In genomic region chr2:113869253-113869652, GRCh38 we compare ENCODE assay signal across 18 cellular contexts. TPM values are rescaled to one million over a fixed set of nuclear protein-coding genes. Genes with fewer than 3 reads are reported as not detected.
A peak's percentile ranks its signal among the peaks of the same experiment; 100 is the strongest.
DNase-seq lines count a peak whose midpoint lies in the region; ATAC-seq and TF ChIP-seq lines count a peak whose summit lies in the region.
"Had no signal": no experiment of that assay in that cellular context is flagged by ENCODE, and none has a peak within 500 bp of the region (broad histone marks: within the 10 kb centered on the region; RNA-seq: fewer than 3 reads in every experiment).

No MANE protein-coding gene starts in this region.

- CTCF ChIA-PET in activated naive CD4-positive, alpha-beta T cell treated with anti-CD3 and anti-CD28 coated beads for 36 hours (lab: Charles Lee): no interaction called here

- no peak for ATAC-seq in stimulated activated effector memory CD8-positive, alpha-beta T cell treated with anti-CD3 and anti-CD28 coated beads, Interleukin-12 subunit alpha, Interleukin-12 subunit beta, amount 100 ng/mL, for 72 hours
- ATAC-seq in psoas muscle (no peak), GM23338 (no peak)
- ATAC-seq: A549, GM12878 had no signal

- H2AFZ ChIP-seq in OCI-LY1 (ENCODE audit: low read length): no peak overlapping the region
- H2AFZ ChIP-seq in GM23338: no peak overlapping the region

- peak overlapping the region; percentile 22 for H3K27ac Mint-ChIP-seq in activated naive CD4-positive, alpha-beta T cell treated with anti-CD3 and anti-CD28 coated beads for 36 hours
- peak overlapping the region; percentile 48 for H3K27ac Mint-ChIP-seq in stimulated activated effector memory CD8-positive, alpha-beta T cell treated with anti-CD3 and anti-CD28 coated beads, Interleukin-12 subunit alpha, Interleukin-12 subunit beta, amount 100 ng/mL, for 72 hours
- H3K27ac Mint-ChIP-seq in GM23338: no peak overlapping the region
- H3K27ac Mint-ChIP-seq: H9 had no signal

- H3K4me3 ChIP-seq in OCI-LY1 (ENCODE audit: low read depth, low read length, poor library complexity, severe bottlenecking) (no peak overlapping the region), psoas muscle (no peak overlapping the region), GM23338 (no peak overlapping the region)
- H3K4me3 ChIP-seq: A549, BLaER1, GM12878 had no signal

- TF ChIP-seq CTCF in OCI-LY1 (IDR thresholded peaks at IDR 0.05; ENCODE audit: low read length): no peak
- TF ChIP-seq CTCF in psoas muscle (IDR thresholded peaks at IDR 0.05): no peak
- no peak for TF ChIP-seq CTCF in GM23338 (conservative IDR thresholded peaks at IDR 0.05; ENCODE audit: low read depth in 2 of 2)

- H3K36me3 ChIP-seq in OCI-LY1 (ENCODE audit: insufficient read depth, low read length) (no peaks in the 10 kb centered on the region), psoas muscle (ENCODE audit: insufficient read depth in 1 of 2, low read depth in 1 of 2) (no peaks in the 10 kb centered on the region), GM23338 (ENCODE audit: insufficient read depth) (no peaks in the 10 kb centered on the region)
- H3K36me3 ChIP-seq: BLaER1 had no signal

- H3K27ac ChIP-seq in OCI-LY1 (ENCODE audit: low read depth, low read length, poor library complexity, severe bottlenecking) (peak overlapping the region; percentile 94), psoas muscle (no peak overlapping the region), GM23338 (ENCODE audit: low read depth) (no peak overlapping the region)
- H3K27ac ChIP-seq: 22Rv1, A549, BLaER1 had no signal

- H3K4me1 ChIP-seq in OCI-LY1 (ENCODE audit: insufficient read depth, low read length, severe bottlenecking): peaks cover 76% of the 10 kb centered on the region
- H3K4me1 ChIP-seq in psoas muscle: no peaks in the 10 kb centered on the region
- H3K4me1 ChIP-seq in GM23338 (ENCODE audit: insufficient read depth): no peaks in the 10 kb centered on the region
- H3K4me1 ChIP-seq: A549 had no signal

- H3K79me2 ChIP-seq in OCI-LY1 (ENCODE audit: insufficient read depth, low read length) (no peaks in the 10 kb centered on the region), GM23338 (replicated peaks; ENCODE audit: insufficient read depth) (no peaks in the 10 kb centered on the region)

- H3K4me3 Mint-ChIP-seq in activated naive CD4-positive, alpha-beta T cell treated with anti-CD3 and anti-CD28 coated beads for 36 hours: no peak overlapping the region
- no peak overlapping the region for H3K4me3 Mint-ChIP-seq in stimulated activated effector memory CD8-positive, alpha-beta T cell treated with anti-CD3 and anti-CD28 coated beads, Interleukin-12 subunit alpha, Interleukin-12 subunit beta, amount 100 ng/mL, for 72 hours
- no peak overlapping the region for H3K4me3 Mint-ChIP-seq in GM23338
- H3K4me3 Mint-ChIP-seq: CD4-positive, alpha-beta memory T cell; H9 had no signal

- no peaks in the 10 kb centered on the region for H3K9me3 Mint-ChIP-seq in activated naive CD4-positive, alpha-beta T cell treated with anti-CD3 and anti-CD28 coated beads for 36 hours
- no peaks in the 10 kb centered on the region for H3K9me3 Mint-ChIP-seq in stimulated activated effector memory CD8-positive, alpha-beta T cell treated with anti-CD3 and anti-CD28 coated beads, Interleukin-12 subunit alpha, Interleukin-12 subunit beta, amount 100 ng/mL, for 72 hours
- no peaks in the 10 kb centered on the region for H3K9me3 Mint-ChIP-seq in GM23338
- H3K9me3 Mint-ChIP-seq: CD4-positive, alpha-beta memory T cell; H9 had no signal

- H4K20me1 ChIP-seq in OCI-LY1 (ENCODE audit: insufficient read depth, low read length) (no peaks in the 10 kb centered on the region), GM23338 (replicated peaks; ENCODE audit: insufficient read depth) (no peaks in the 10 kb centered on the region)
- H4K20me1 ChIP-seq: BLaER1 had no signal

- H3F3A ChIP-seq in OCI-LY1 (ENCODE audit: insufficient read depth, low read length) (no peaks in the 10 kb centered on the region; the same call in 1 of the 2 replicates), GM23338 (replicated peaks; ENCODE audit: low read depth) (no peaks in the 10 kb centered on the region)

- H3K4me2 ChIP-seq in OCI-LY1 (ENCODE audit: low read length) (peak overlapping the region; percentile 44; the same call in 1 of the 2 replicates), GM23338 (no peak overlapping the region)
- H3K4me2 ChIP-seq: A549, BLaER1 had no signal

- no peaks in the 10 kb centered on the region for H3K27me3 ChIP-seq in OCI-LY1 (ENCODE audit: insufficient read depth, low read length)
- H3K27me3 ChIP-seq in psoas muscle (ENCODE audit: insufficient read depth in 3 of 3, low read length in 2 of 3): no peaks in the 10 kb centered on the region
- peaks cover 46% of the 10 kb centered on the region for H3K27me3 ChIP-seq in GM23338 (ENCODE audit: insufficient read depth)
- H3K27me3 ChIP-seq: BLaER1 had no signal

- H3K9ac ChIP-seq in OCI-LY1 (ENCODE audit: low read length): peak overlapping the region; percentile 22; the same call in 1 of the 2 replicates
- H3K9ac ChIP-seq: BLaER1 had no signal

- H3K9me3 ChIP-seq in OCI-LY1 (ENCODE audit: low read length) (no peaks in the 10 kb centered on the region), psoas muscle (no peaks in the 10 kb centered on the region)
- H3K9me3 ChIP-seq: A549, BLaER1 had no signal

- DNase-seq in activated naive CD4-positive, alpha-beta T cell treated with anti-CD3 and anti-CD28 coated beads for 36 hours: no peak
- DNase-seq in activated naive CD4-positive, alpha-beta T cell treated with anti-CD3 and anti-CD28 coated beads, Interleukin-2, amount 50 U/mL, for 16 hours: no peak
- peak; percentile 55 for DNase-seq in amniotic epithelial cell (ENCODE audit: low read depth)
- DNase-seq in stimulated activated effector memory CD8-positive, alpha-beta T cell treated with anti-CD3 and anti-CD28 coated beads, Interleukin-12 subunit alpha, Interleukin-12 subunit beta, amount 100 ng/mL, for 72 hours (ENCODE audit: low spot score in 2 of 2): no peak
- no peak for DNase-seq in foreskin melanocyte
- DNase-seq in psoas muscle: no peak
- no peak for DNase-seq in GM23338 (ENCODE audit: low spot score)
- DNase-seq: AML-193; CD4-positive, alpha-beta memory T cell; DMS79 treated with DMSO at 0.1 percent for 48 hours; EL; H9 had no signal

- H3K9me2 ChIP-seq in OCI-LY1 (ENCODE audit: low read depth, low read length) (no peaks in the 10 kb centered on the region), GM23338 (ENCODE audit: insufficient read depth) (no peaks in the 10 kb centered on the region)

- peaks cover 2% of the 10 kb centered on the region for H3K36me3 Mint-ChIP-seq in activated naive CD4-positive, alpha-beta T cell treated with anti-CD3 and anti-CD28 coated beads for 36 hours (ENCODE audit: low read depth)
- no peaks in the 10 kb centered on the region for H3K36me3 Mint-ChIP-seq in stimulated activated effector memory CD8-positive, alpha-beta T cell treated with anti-CD3 and anti-CD28 coated beads, Interleukin-12 subunit alpha, Interleukin-12 subunit beta, amount 100 ng/mL, for 72 hours
- H3K36me3 Mint-ChIP-seq in GM23338 (ENCODE audit: low read depth): no peaks in the 10 kb centered on the region
- H3K36me3 Mint-ChIP-seq: CD14-positive monocyte; CD4-positive, alpha-beta memory T cell had no signal

- H3K27me3 Mint-ChIP-seq in activated naive CD4-positive, alpha-beta T cell treated with anti-CD3 and anti-CD28 coated beads for 36 hours (ENCODE audit: low read depth): no peaks in the 10 kb centered on the region
- H3K27me3 Mint-ChIP-seq in GM23338 (ENCODE audit: insufficient read depth, low read depth, poor library complexity): peaks cover 10% of the 10 kb centered on the region
- H3K27me3 Mint-ChIP-seq: CD4-positive, alpha-beta memory T cell had no signal

- intact Hi-C loops in activated naive CD4-positive, alpha-beta T cell treated with anti-CD3 and anti-CD28 coated beads for 36 hours (cut with micrococcal nuclease): no loop called here
- intact Hi-C loops in psoas muscle (cut with DNase I): no loop called here

- 89 to 92% (median 90%) methylated on average over 1 of the region's 1 CpG for WGBS in psoas muscle, 3 donors

- H3K4me1 Mint-ChIP-seq in activated naive CD4-positive, alpha-beta T cell treated with anti-CD3 and anti-CD28 coated beads for 36 hours (ENCODE audit: low read depth): peaks cover 17% of the 10 kb centered on the region
- peaks cover 17% of the 10 kb centered on the region for H3K4me1 Mint-ChIP-seq in stimulated activated effector memory CD8-positive, alpha-beta T cell treated with anti-CD3 and anti-CD28 coated beads, Interleukin-12 subunit alpha, Interleukin-12 subunit beta, amount 100 ng/mL, for 72 hours
- no peaks in the 10 kb centered on the region for H3K4me1 Mint-ChIP-seq in GM23338

TF ChIP-seq in GM23338, 12 proteins besides CTCF, POLR2A, EP300 and RAD21 (continues in another document):
- no peak for TF ChIP-seq ZNF114 (CRISPR knock-in tag; IDR thresholded peaks at IDR 0.05)
- no peak for TF ChIP-seq REST (IDR thresholded peaks at IDR 0.05; ENCODE audit: unreplicated experiment)

RNA-seq across cellular contexts. Expression of gene ACTR3, which starts 20.6 kb away (rescaled TPM):
- total RNA-seq in activated naive CD4-positive, alpha-beta T cell treated with anti-CD3 and anti-CD28 coated beads for 36 hours: 100 to 1,000 TPM; 516 to 536 TPM
- 100 to 1,000 TPM in 1 of 4 donors, 10 to 100 TPM in 3; 55.5 to 113 (median 88.2) TPM for total RNA-seq in psoas muscle
- polyA plus RNA-seq in psoas muscle (100 to 1,000 TPM in 1 of 3 donors, 10 to 100 TPM in 2; 34.3 to 104 (median 79.7) TPM), GM23338 (2016; fragmentation: Nextera tagmentation; extraction: Ambion mirVana) (47.8 and 63.7 TPM in 2 replicates)
- 137 and 138 TPM in 2 replicates for total RNA-seq in GM23338 (2014; rRNA removed; shearing (Covaris generic))
